ENCODE assay signal across 8 cellular contexts in the genomic region with DNA sequence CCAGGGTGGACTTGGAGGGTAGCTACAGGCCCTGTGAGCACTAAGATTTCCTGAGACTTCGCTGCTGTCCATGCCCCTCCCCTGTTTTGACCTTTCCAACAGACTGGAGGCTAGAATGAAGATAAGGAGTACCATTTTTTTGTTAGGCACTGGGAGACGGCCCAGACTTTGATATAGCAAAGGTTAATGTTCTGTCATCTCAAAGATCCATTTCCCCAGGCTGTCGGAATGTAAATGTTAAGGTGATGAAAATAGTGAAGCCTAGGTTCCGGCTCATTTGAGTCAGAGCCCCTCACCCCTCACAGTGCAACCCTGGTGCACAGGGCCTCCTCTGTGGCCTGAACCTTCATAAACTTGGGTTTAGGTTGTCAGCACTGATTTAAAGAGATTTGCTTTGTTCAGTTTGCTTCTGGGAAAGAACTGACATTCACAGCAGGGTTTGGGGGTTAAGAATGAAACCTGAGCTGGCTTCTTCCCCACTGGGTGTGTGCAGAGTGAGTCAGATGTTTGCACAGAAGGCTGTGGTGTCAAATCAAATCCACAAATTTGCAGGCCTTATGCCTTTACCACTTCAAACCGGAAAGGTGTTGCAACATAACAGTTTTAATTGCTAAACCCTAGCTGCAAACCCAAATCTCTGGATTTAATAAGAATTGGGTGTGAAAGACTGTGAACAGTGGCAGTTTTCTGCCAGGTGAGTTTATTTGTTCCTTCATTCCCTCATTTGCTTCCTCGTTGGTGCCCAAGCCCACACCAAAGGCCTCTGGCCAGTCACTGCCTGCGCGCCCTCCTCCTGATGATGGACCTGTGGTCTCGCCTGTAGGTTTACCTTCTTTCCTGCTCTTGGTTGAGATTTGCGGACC. TPM values are rescaled to one million over a fixed set of nuclear protein-coding genes. Genes with fewer than 3 reads are reported as not detected.
DNase-seq lines count a peak whose midpoint lies in the region; TF ChIP-seq lines count a peak whose summit lies in the region.

No MANE protein-coding gene starts in this region.

- H3K27ac Mint-ChIP-seq in endodermal cell, result peak overlapping the region; percentile 92
- H3K27ac Mint-ChIP-seq in nephron progenitor cell, result peak overlapping the region; percentile 94

- peak overlapping the region; percentile 78 for H3K27ac ChIP-seq in VCaP
- peak overlapping the region; percentile 57 for H3K27ac ChIP-seq in endodermal cell (ENCODE audit: low read depth, low read length)

- H3K4me1 Mint-ChIP-seq in endodermal cell (peaks cover 48% of the 10 kb centered on the region), nephron progenitor cell (peaks cover 72% of the 10 kb centered on the region)

- H3K36me3 Mint-ChIP-seq in endodermal cell (ENCODE audit: low read depth) (no peaks in the 10 kb centered on the region), nephron progenitor cell (ENCODE audit: low read depth) (no peaks in the 10 kb centered on the region)

- H3K9me3 ChIP-seq in endodermal cell (ENCODE audit: control insufficient read depth, low read length), result no peaks in the 10 kb centered on the region

- peak; percentile 55 for DNase-seq in NK-92 treated with Interleukin-12 subunit alpha and Interleukin-12 subunit beta, amount 100 ng/mL, for 24 hours (lab: John Stamatoyannopoulos, UW)
- no peak for DNase-seq in NK-92 (lab: John Stamatoyannopoulos, UW; ENCODE audit: unreplicated experiment)
- peak; percentile 89 for DNase-seq in NCI-H146 treated with DMSO at 0.1 percent for 48 hours (lab: John Stamatoyannopoulos, UW; ENCODE audit: unreplicated experiment)
- peak; percentile 80 for DNase-seq in endodermal cell
- DNase-seq in nephron progenitor cell, result peak; percentile 21
- DNase-seq in islet precursor cell, result no peak
- DNase-seq in NAMALWA (ENCODE audit: low spot score), result no peak

- H3K4me1 ChIP-seq in endodermal cell (ENCODE audit: control insufficient read depth, insufficient read depth, low read length), result peaks cover 18% of the 10 kb centered on the region

- H3K27me3 ChIP-seq in endodermal cell (ENCODE audit: control insufficient read depth, insufficient read depth, low read length, poor library complexity, severe bottlenecking), result peaks cover 12% of the 10 kb centered on the region

- H3K4me3 ChIP-seq in endodermal cell (ENCODE audit: low read length), result peak overlapping the region; percentile 61

- 63 to 82% methylated on average over 6 to 10 of the region's 10 CpGs for WGBS in endodermal cell (ENCODE audit: insufficient coverage in 1 of 2, insufficient read length in 1 of 2), 2 experiments

- peak overlapping the region; percentile 59 for H3K9ac ChIP-seq in endodermal cell (ENCODE audit: extremely low read depth, low read length, poor library complexity, severe bottlenecking)

- H3K36me3 ChIP-seq in endodermal cell (ENCODE audit: control insufficient read depth, insufficient read depth, low read length), result no peaks in the 10 kb centered on the region

- no peaks in the 10 kb centered on the region for H3K9me3 Mint-ChIP-seq in endodermal cell
- no peaks in the 10 kb centered on the region for H3K9me3 Mint-ChIP-seq in nephron progenitor cell

- peaks cover 77% of the 10 kb centered on the region for H3K27me3 Mint-ChIP-seq in endodermal cell (ENCODE audit: insufficient read depth)
- no peaks in the 10 kb centered on the region for H3K27me3 Mint-ChIP-seq in nephron progenitor cell (ENCODE audit: low read depth, poor library complexity)

- no peak overlapping the region for H3K4me3 Mint-ChIP-seq in endodermal cell
- H3K4me3 Mint-ChIP-seq in nephron progenitor cell, result peak overlapping the region; percentile 57

- TF ChIP-seq CTCF in VCaP (conservative IDR thresholded peaks at IDR 0.05), result no peak
- TF ChIP-seq CTCF in endodermal cell (conservative IDR thresholded peaks at IDR 0.05), result no peak
- TF ChIP-seq CTCF in nephron progenitor cell (IDR thresholded peaks at IDR 0.05), result no peak

RNA-seq across cellular contexts. Expression of a gene that starts 20.6 kb away (rescaled TPM):
- total RNA-seq in endodermal cell, result 10 to 100 TPM; 17.9 to 20.4 TPM
- 32.2 TPM for polyA plus RNA-seq in endodermal cell (2013, experiment 1 of 2)
- 30.6 TPM for polyA plus RNA-seq in endodermal cell (2013, experiment 2 of 2)

RNA-seq across cellular contexts. Expression of a gene that starts 37.6 kb away (rescaled TPM):
- total RNA-seq in endodermal cell, result 100 to 1,000 TPM; 127 to 159 TPM
- polyA plus RNA-seq in endodermal cell (2013, experiment 1 of 2), result 108 TPM
- 102 TPM for polyA plus RNA-seq in endodermal cell (2013, experiment 2 of 2)

Comparison
In these comparisons a context has a peak if more than half of its experiments do, and no peak if none do; other contexts are left out.
1. DNase-seq: peak in NK-92 treated with Interleukin-12 subunit alpha and Interleukin-12 subunit beta, amount 100 ng/mL, for 24 hours (single experiment), NCI-H146 treated with DMSO at 0.1 percent for 48 hours (single experiment), endodermal cell (single experiment) and nephron progenitor cell (single experiment); none in NK-92 (single experiment), islet precursor cell (single experiment) and NAMALWA (single experiment).